1 cellular context compared by ENCODE assay signal in the genomic region with DNA sequence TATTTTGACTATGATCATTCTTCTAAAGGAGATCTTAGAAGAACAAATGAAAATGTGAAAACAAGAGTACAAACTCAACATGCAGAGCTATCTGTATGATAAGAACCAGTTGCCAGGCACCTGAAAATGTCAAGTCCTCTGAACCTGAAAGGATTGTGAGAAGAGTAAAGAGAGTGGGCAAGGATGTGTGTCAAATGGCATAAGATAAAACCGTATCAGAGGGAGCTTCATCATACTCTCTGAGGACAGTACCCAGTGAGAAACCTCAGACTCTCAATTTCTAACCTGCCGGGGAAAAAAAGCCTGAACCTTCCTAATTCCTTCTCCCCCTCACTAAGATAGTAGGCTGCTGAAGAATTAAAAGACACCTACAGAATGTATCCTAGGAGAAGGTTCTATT.
TF ChIP-seq lines count a peak whose summit lies in the region.

No MANE protein-coding gene starts in this region.

TF ChIP-seq in SK-N-SH, 30 proteins besides CTCF, POLR2A, EP300 and RAD21:
- TF ChIP-seq SMC3 (IDR thresholded peaks at IDR 0.05; ENCODE audit: low read depth, low read length) (no peak), GATA2 (CRISPR knock-in tag; IDR thresholded peaks at IDR 0.05) (no peak), EZH2phosphoT487 (IDR thresholded peaks at IDR 0.05; ENCODE audit: borderline replicate concordance, low read depth) (no peak), YY1 (IDR thresholded peaks at IDR 0.05; ENCODE audit: low read depth) (no peak), TEAD4 (IDR thresholded peaks at IDR 0.05; ENCODE audit: borderline replicate concordance, insufficient read depth) (no peak), JUND (IDR thresholded peaks at IDR 0.05) (no peak), FOSL2 (IDR thresholded peaks at IDR 0.05; ENCODE audit: borderline replicate concordance, low read depth) (no peak), RCOR1 (IDR thresholded peaks at IDR 0.05; ENCODE audit: low read length) (no peak), TAF1 (IDR thresholded peaks at IDR 0.05; ENCODE audit: borderline replicate concordance, low read depth, low read length) (no peak), ELF1 (IDR thresholded peaks at IDR 0.05) (no peak), MEF2A (IDR thresholded peaks at IDR 0.05; ENCODE audit: borderline replicate concordance, low read depth) (no peak), FOXJ3 (CRISPR knock-in tag; IDR thresholded peaks at IDR 0.05) (no peak), NFIC (IDR thresholded peaks at IDR 0.05; ENCODE audit: borderline replicate concordance) (no peak), PBX3 (IDR thresholded peaks at IDR 0.05) (no peak), RXRA (IDR thresholded peaks at IDR 0.05; ENCODE audit: borderline replicate concordance, low read depth) (no peak)
- TF ChIP-seq, protein P1, sequence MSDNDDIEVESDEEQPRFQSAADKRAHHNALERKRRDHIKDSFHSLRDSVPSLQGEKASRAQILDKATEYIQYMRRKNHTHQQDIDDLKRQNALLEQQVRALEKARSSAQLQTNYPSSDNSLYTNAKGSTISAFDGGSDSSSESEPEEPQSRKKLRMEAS (IDR thresholded peaks at IDR 0.05; ENCODE audit: low read depth), result no peak
- TF ChIP-seq, protein P2, sequence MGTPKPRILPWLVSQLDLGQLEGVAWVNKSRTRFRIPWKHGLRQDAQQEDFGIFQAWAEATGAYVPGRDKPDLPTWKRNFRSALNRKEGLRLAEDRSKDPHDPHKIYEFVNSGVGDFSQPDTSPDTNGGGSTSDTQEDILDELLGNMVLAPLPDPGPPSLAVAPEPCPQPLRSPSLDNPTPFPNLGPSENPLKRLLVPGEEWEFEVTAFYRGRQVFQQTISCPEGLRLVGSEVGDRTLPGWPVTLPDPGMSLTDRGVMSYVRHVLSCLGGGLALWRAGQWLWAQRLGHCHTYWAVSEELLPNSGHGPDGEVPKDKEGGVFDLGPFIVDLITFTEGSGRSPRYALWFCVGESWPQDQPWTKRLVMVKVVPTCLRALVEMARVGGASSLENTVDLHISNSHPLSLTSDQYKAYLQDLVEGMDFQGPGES (IDR thresholded peaks at IDR 0.05; ENCODE audit: low read depth, low read length), result no peak
- TF ChIP-seq, protein P3, sequence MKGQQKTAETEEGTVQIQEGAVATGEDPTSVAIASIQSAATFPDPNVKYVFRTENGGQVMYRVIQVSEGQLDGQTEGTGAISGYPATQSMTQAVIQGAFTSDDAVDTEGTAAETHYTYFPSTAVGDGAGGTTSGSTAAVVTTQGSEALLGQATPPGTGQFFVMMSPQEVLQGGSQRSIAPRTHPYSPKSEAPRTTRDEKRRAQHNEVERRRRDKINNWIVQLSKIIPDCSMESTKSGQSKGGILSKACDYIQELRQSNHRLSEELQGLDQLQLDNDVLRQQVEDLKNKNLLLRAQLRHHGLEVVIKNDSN (IDR thresholded peaks at IDR 0.05; ENCODE audit: borderline replicate concordance, low read depth), result no peak
- TF ChIP-seq, protein P4, sequence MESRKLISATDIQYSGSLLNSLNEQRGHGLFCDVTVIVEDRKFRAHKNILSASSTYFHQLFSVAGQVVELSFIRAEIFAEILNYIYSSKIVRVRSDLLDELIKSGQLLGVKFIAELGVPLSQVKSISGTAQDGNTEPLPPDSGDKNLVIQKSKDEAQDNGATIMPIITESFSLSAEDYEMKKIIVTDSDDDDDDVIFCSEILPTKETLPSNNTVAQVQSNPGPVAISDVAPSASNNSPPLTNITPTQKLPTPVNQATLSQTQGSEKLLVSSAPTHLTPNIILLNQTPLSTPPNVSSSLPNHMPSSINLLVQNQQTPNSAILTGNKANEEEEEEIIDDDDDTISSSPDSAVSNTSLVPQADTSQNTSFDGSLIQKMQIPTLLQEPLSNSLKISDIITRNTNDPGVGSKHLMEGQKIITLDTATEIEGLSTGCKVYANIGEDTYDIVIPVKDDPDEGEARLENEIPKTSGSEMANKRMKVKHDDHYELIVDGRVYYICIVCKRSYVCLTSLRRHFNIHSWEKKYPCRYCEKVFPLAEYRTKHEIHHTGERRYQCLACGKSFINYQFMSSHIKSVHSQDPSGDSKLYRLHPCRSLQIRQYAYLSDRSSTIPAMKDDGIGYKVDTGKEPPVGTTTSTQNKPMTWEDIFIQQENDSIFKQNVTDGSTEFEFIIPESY (IDR thresholded peaks at IDR 0.05; ENCODE audit: borderline replicate concordance, low read depth), result no peak
